In the genomic region with DNA sequence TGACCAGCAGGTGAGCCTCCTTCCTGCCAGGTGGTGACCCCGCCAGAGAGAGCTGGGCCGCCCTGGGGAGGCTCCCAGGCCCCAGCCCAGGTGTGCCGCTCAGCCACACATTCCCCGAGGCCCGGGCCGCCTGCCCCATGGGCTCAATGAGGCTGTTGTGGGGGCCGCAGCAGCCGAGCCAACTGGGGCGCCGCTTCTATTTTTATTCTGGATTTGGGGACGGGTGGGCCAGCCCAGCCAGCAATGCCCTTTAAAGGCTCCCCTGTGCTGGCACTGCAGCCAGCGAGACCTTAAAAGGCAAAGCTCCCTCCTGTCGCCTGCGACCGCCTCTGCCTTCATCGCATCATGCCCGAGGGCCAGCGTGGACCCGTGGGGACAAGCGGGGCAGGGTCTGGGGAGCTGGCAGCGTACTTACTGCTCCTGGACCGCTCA, we compare ENCODE assay signal across 26 cellular contexts. TPM values are rescaled to one million over a fixed set of nuclear protein-coding genes. Genes with fewer than 3 reads are reported as not detected.
DNase-seq lines count a peak whose midpoint lies in the region; ATAC-seq and TF ChIP-seq lines count a peak whose summit lies in the region.
"Had no signal": no experiment of that assay in that cellular context is flagged by ENCODE, and none has a peak within 500 bp of the region (broad histone marks: within the 10 kb centered on the region; RNA-seq: fewer than 3 reads in every experiment).

No MANE protein-coding gene starts in this region.

- no peak overlapping the region for H4K8ac ChIP-seq in neuronal stem cell (ENCODE audit: low read depth, low read length)

- TF ChIP-seq EP300 in gastroesophageal sphincter (IDR thresholded peaks at IDR 0.05) = no peak
- no peak for TF ChIP-seq EP300 in tibial nerve (IDR thresholded peaks at IDR 0.05)

- H3K36me3 ChIP-seq in NT2/D1 (ENCODE audit: insufficient read depth, insufficient read length, low read length) = peaks cover 22% of the 10 kb centered on the region
- peaks cover 0 to 59% of the 10 kb centered on the region in 2 donors for H3K36me3 ChIP-seq in gastroesophageal sphincter
- peaks cover 11 to 46% of the 10 kb centered on the region in 2 donors for H3K36me3 ChIP-seq in neuronal stem cell (replicated peaks in 1 of 2; ENCODE audit: control insufficient read depth in 2 of 2, insufficient read depth in 2 of 2, low read length in 2 of 2)
- H3K36me3 ChIP-seq in tibial nerve = peaks cover 0 to 69% (median 8%) of the 10 kb centered on the region in 3 donors
- peaks cover 0 to 13% of the 10 kb centered on the region in 2 donors for H3K36me3 ChIP-seq in vagina

- TF ChIP-seq POLR2A in gastroesophageal sphincter (IDR thresholded peaks at IDR 0.05) (no peak), tibial nerve (IDR thresholded peaks at IDR 0.05) (no peak), vagina (IDR thresholded peaks at IDR 0.05) (no peak)

- H3K4ac ChIP-seq in neuronal stem cell (ENCODE audit: low read length) = no peak overlapping the region

- H3K9me3 ChIP-seq in NT2/D1 (ENCODE audit: insufficient read depth, low read length) = no peaks in the 10 kb centered on the region
- no peaks in the 10 kb centered on the region for H3K9me3 ChIP-seq in gastroesophageal sphincter
- peaks cover 0 to 2% of the 10 kb centered on the region in 2 donors for H3K9me3 ChIP-seq in neuronal stem cell (replicated peaks in 1 of 2; ENCODE audit: control insufficient read depth in 2 of 2, insufficient read depth in 1 of 2, low read depth in 1 of 2, low read length in 2 of 2)
- H3K9me3 ChIP-seq in tibial nerve = no peaks in the 10 kb centered on the region
- H3K9me3 ChIP-seq in vagina = no peaks in the 10 kb centered on the region
- H3K9me3 ChIP-seq: adrenal gland, BE2C had no signal

- intact Hi-C loops in vagina (cut with DNase I) = no loop called here

- H3K9ac ChIP-seq in NT2/D1 (ENCODE audit: insufficient read length, low read depth) = peak overlapping the region; percentile 10
- H3K9ac ChIP-seq in neuronal stem cell (ENCODE audit: low read depth, low read length, poor library complexity) = no peak overlapping the region

- no peak overlapping the region for H2BK12ac ChIP-seq in neuronal stem cell (ENCODE audit: low read length)

- no peak overlapping the region for H4K91ac ChIP-seq in neuronal stem cell (ENCODE audit: low read depth, low read length, poor library complexity)

- no CpG with 5 or more reads among the region's 22 CpGs for WGBS in gastroesophageal sphincter (ENCODE audit: low coverage in 1 of 2), 2 donors
- WGBS in neuronal stem cell (ENCODE audit: extremely low coverage in 2 of 2, insufficient read length in 2 of 2, insufficient replicate concordance in 1 of 2), 2 donors = no CpG with 5 or more reads among the region's 22 CpGs
- 86% methylated on average over 20 to 21 of the region's 22 CpGs for WGBS in tibial nerve, 2 donors

- H3K27me3 ChIP-seq in NT2/D1 (ENCODE audit: insufficient read depth, insufficient read length) (no peaks in the 10 kb centered on the region), gastroesophageal sphincter (no peaks in the 10 kb centered on the region), neuronal stem cell (ENCODE audit: control insufficient read depth in 3 of 3, insufficient read depth in 3 of 3, low read depth in 1 of 3, low read length in 3 of 3) (no peaks in the 10 kb centered on the region), tibial nerve (no peaks in the 10 kb centered on the region), vagina (no peaks in the 10 kb centered on the region)
- H3K27me3 ChIP-seq: adrenal gland, BE2C, brain microvascular endothelial cell had no signal

- H3K4me3 ChIP-seq in NT2/D1 (ENCODE audit: insufficient read length, low read depth) = no peak overlapping the region
- no peak overlapping the region for H3K4me3 ChIP-seq in gastroesophageal sphincter
- no peak overlapping the region for H3K4me3 ChIP-seq in neuronal stem cell (ENCODE audit: low read length in 2 of 2)
- no peak overlapping the region for H3K4me3 ChIP-seq in tibial nerve
- no peak overlapping the region for H3K4me3 ChIP-seq in vagina
- H3K4me3 ChIP-seq: adrenal gland had no signal

- no peak overlapping the region for H3K14ac ChIP-seq in neuronal stem cell (ENCODE audit: low read length)

- H2BK15ac ChIP-seq in neuronal stem cell (ENCODE audit: low read length) = no peak overlapping the region

- no peak overlapping the region for H2BK120ac ChIP-seq in neuronal stem cell (ENCODE audit: low read depth, low read length)

- H3K4me1 ChIP-seq in NT2/D1 (ENCODE audit: insufficient read depth, insufficient read length) (peaks cover 20% of the 10 kb centered on the region), gastroesophageal sphincter (peaks cover 0 to 91% (median 31%) of the 10 kb centered on the region in 3 donors), neuronal stem cell (ENCODE audit: control insufficient read depth in 2 of 2, insufficient read depth in 1 of 2, low read depth in 1 of 2, low read length in 2 of 2) (peaks cover 4 to 12% of the 10 kb centered on the region in 2 donors), tibial nerve (peaks cover 0 to 50% (median 19%) of the 10 kb centered on the region in 4 donors), vagina (peaks cover 8% of the 10 kb centered on the region)

- no peak overlapping the region for H3K23ac ChIP-seq in neuronal stem cell (ENCODE audit: low read depth, low read length, poor library complexity)

- H3K27ac ChIP-seq in gastroesophageal sphincter = peak overlapping the region; percentile 62 to 89 (median 88)
- H3K27ac ChIP-seq in neuronal stem cell (replicated peaks; ENCODE audit: low read length) = no peak overlapping the region
- peak overlapping the region in 3 of 4 donors; percentile 36 to 59 (median 56) for H3K27ac ChIP-seq in tibial nerve
- H3K27ac ChIP-seq in vagina = no peak overlapping the region
- H3K27ac ChIP-seq: adrenal gland, brain microvascular endothelial cell, HL-60 had no signal

- H3K18ac ChIP-seq in neuronal stem cell (ENCODE audit: low read length) = no peak overlapping the region

- no peak for DNase-seq in NT2/D1 (ENCODE audit: low read depth, low spot score)
- no peak for DNase-seq in neuronal stem cell (ENCODE audit: low spot score)
- no peak for DNase-seq in tibial nerve (ENCODE audit: low spot score in 2 of 2)
- DNase-seq in vagina (ENCODE audit: extremely low spot score in 2 of 2) = no peak
- DNase-seq: activated CD4-positive, alpha-beta T cell treated with anti-CD3 and anti-CD28 coated beads, Interleukin-2, amount 50 U/mL, for 48 hours; activated CD4-positive, CD25-positive, alpha-beta regulatory T cell; activated naive CD4-positive, alpha-beta T cell; adrenal gland; BE2C; brain microvascular endothelial cell; DMS153; GOT3; hypothalamus; KBM-7; NCI-H1092 treated with DMSO at 0.1 percent for 48 hours; NCI-H1930; NCI-H2171 treated with DMSO at 0.1 percent for 48 hours; NCI-H510A; OCI-M1; stimulated activated CD4-positive, alpha-beta T cell treated with anti-CD3 and anti-CD28 coated beads, Interleukin-4, amount 100 ng/mL, for 24 hours; T-helper 17 cell had no signal

- H3K79me1 ChIP-seq in neuronal stem cell (ENCODE audit: low read depth, low read length) = peaks cover 8% of the 10 kb centered on the region

- H2BK5ac ChIP-seq in neuronal stem cell (ENCODE audit: low read length) = peak overlapping the region; percentile 13

- H2AK5ac ChIP-seq in neuronal stem cell (ENCODE audit: low read depth, low read length) = no peak overlapping the region

- no peak overlapping the region for H2AFZ ChIP-seq in neuronal stem cell (ENCODE audit: low read length)

- H3K4me2 ChIP-seq in neuronal stem cell (ENCODE audit: insufficient read depth, low read length, poor library complexity, severe bottlenecking) = no peak overlapping the region

- ATAC-seq in gastroesophageal sphincter (peak; percentile 53), GM21737 (IDR thresholded peaks at IDR 0.05; ENCODE audit: unreplicated experiment) (no peak), HG02870 (IDR thresholded peaks at IDR 0.05; ENCODE audit: unreplicated experiment) (no peak)
- ATAC-seq: T-helper 17 cell had no signal

- TF ChIP-seq CTCF in gastroesophageal sphincter (IDR thresholded peaks at IDR 0.05) (no peak), tibial nerve (IDR thresholded peaks at IDR 0.05) (no peak), vagina (IDR thresholded peaks at IDR 0.05) (no peak)

RNA-seq across cellular contexts. Expression of a gene that starts 17.7 kb away (rescaled TPM):
- total RNA-seq in gastroesophageal sphincter = 1 to 10 TPM; 3.8 to 8.9 (median 6.3) TPM
- 17.4 TPM for polyA plus RNA-seq in neuronal stem cell (2013, experiment 1 of 2)
- polyA plus RNA-seq in neuronal stem cell (2013, experiment 2 of 2) = 17.8 TPM
- total RNA-seq in tibial nerve = 1 to 10 TPM; 4.0 to 7.8 (median 6.7) TPM
- 7.4 TPM for total RNA-seq in vagina

RNA-seq across cellular contexts. Expression of a gene that starts 29.0 kb away (rescaled TPM):
- total RNA-seq in gastroesophageal sphincter (10 to 100 TPM; 12.9 to 19.0 (median 14.6) TPM), tibial nerve (10 to 100 TPM; 12.9 to 38.4 (median 15.1) TPM), vagina (8.3 TPM)
- polyA plus RNA-seq in neuronal stem cell (2013, experiment 1 of 2) = 3.8 TPM
- polyA plus RNA-seq in neuronal stem cell (2013, experiment 2 of 2) = 4.4 TPM

RNA-seq across cellular contexts. Expression of a gene that starts 53.1 kb away (rescaled TPM):
- 1 to 10 TPM in 3 of 4 donors, under 1 TPM in 1; 0.96 to 4.0 (median 2.0) TPM for total RNA-seq in gastroesophageal sphincter
- 7.1 TPM for polyA plus RNA-seq in neuronal stem cell (2013, experiment 1 of 2)
- 6.4 TPM for polyA plus RNA-seq in neuronal stem cell (2013, experiment 2 of 2)
- total RNA-seq in tibial nerve = 10 to 100 TPM in 1 of 4 donors, 1 to 10 TPM in 2, not detected in 1; 3.1 to 12.6 (median 4.2) TPM
- total RNA-seq in vagina = 4.2 TPM

RNA-seq across cellular contexts. Expression of a gene that starts 59.2 kb away (rescaled TPM):
- total RNA-seq in gastroesophageal sphincter (10 to 100 TPM; 10.9 to 67.4 (median 42.7) TPM), tibial nerve (100 to 1,000 TPM in 1 of 4 donors, 10 to 100 TPM in 3; 27.4 to 115 (median 43.6) TPM), vagina (15.2 TPM)
- 0.24 TPM for polyA plus RNA-seq in neuronal stem cell (2013, experiment 1 of 2)
- 0.33 TPM for polyA plus RNA-seq in neuronal stem cell (2013, experiment 2 of 2)
- total RNA-seq: endothelial cell of umbilical vein, T-helper 17 cell had no signal

Comparison
In these comparisons a context has a peak if more than half of its experiments do, and no peak if none do; other contexts are left out.
1. H3K27ac ChIP-seq: peak in gastroesophageal sphincter (4 of 4) and tibial nerve (3 of 4); none in neuronal stem cell (single experiment) and vagina (single experiment).